In genomic region chr17:30832438-30832790, GRCh38 we compare ENCODE assay signal across 8 cellular contexts. TPM values are rescaled to one million over a fixed set of nuclear protein-coding genes. Genes with fewer than 3 reads are reported as not detected.
DNase-seq lines count a peak whose midpoint lies in the region; ATAC-seq and TF ChIP-seq lines count a peak whose summit lies in the region.

No MANE protein-coding gene starts in this region.

- H3K4me3 ChIP-seq in GM08714 (ENCODE audit: low read length) (peak overlapping the region; percentile 97), OCI-LY7 (ENCODE audit: low read depth, low read length, poor library complexity, severe bottlenecking) (peak overlapping the region; percentile 81), esophagus (ENCODE audit: low read depth in 1 of 2, low read length in 2 of 2) (peak overlapping the region; percentile 74 to 90)

- H3K9me3 Mint-ChIP-seq in progenitor cell of endocrine pancreas (ENCODE audit: low read depth) = no peaks in the 10 kb centered on the region

- ATAC-seq in GM21825 (IDR thresholded peaks at IDR 0.05; ENCODE audit: unreplicated experiment) = no peak
- no peak for ATAC-seq in sciatic nerve

- no peaks in the 10 kb centered on the region for H3K27me3 Mint-ChIP-seq in progenitor cell of endocrine pancreas

- H3K4me2 ChIP-seq in OCI-LY7 (ENCODE audit: low read length) = peak overlapping the region; percentile 88

- POLR2A ChIA-PET in OCI-LY7 (lab: Charles Lee) = no interaction called here

- no peak for DNase-seq in OCI-LY7 (ENCODE audit: low spot score)
- no peak for DNase-seq in progenitor cell of endocrine pancreas (ENCODE audit: low spot score, unreplicated experiment)
- no peak for DNase-seq in glomerular visceral epithelial cell (ENCODE audit: extremely low spot score)
- DNase-seq in medulla oblongata (ENCODE audit: extremely low spot score) = no peak
- no peak for DNase-seq in sciatic nerve (ENCODE audit: low spot score)

- peak overlapping the region; percentile 99; the same call in 1 of the 2 replicates for H2AFZ ChIP-seq in OCI-LY7 (ENCODE audit: low read length)

- peaks cover 21% of the 10 kb centered on the region for H3K4me1 ChIP-seq in OCI-LY7 (ENCODE audit: insufficient read depth, low read length, poor library complexity, severe bottlenecking)
- H3K4me1 ChIP-seq in esophagus (ENCODE audit: control insufficient read depth in 2 of 2, insufficient read depth in 2 of 2, low read length in 1 of 2) = no peaks in the 10 kb centered on the region

- H3K27ac ChIP-seq in OCI-LY7 (ENCODE audit: low read depth, low read length, poor library complexity, severe bottlenecking) (peak overlapping the region; percentile 60), esophagus (ENCODE audit: low read depth in 2 of 2, low read length in 1 of 2) (no peak overlapping the region)

- no peak for TF ChIP-seq CTCF in OCI-LY7 (conservative IDR thresholded peaks at IDR 0.05; ENCODE audit: low read length)
- TF ChIP-seq CTCF in progenitor cell of endocrine pancreas (IDR thresholded peaks at IDR 0.05; ENCODE audit: unreplicated experiment) = no peak

- H3K36me3 Mint-ChIP-seq in progenitor cell of endocrine pancreas (ENCODE audit: insufficient read depth) = peaks cover 8% of the 10 kb centered on the region

- no peaks in the 10 kb centered on the region for H3K27me3 ChIP-seq in esophagus (ENCODE audit: control insufficient read depth in 1 of 2, insufficient read depth in 2 of 2, low read length in 2 of 2)

- peaks cover 58% of the 10 kb centered on the region for H3K79me2 ChIP-seq in OCI-LY7 (ENCODE audit: insufficient read depth, low read depth, low read length)

- H3K27ac Mint-ChIP-seq in progenitor cell of endocrine pancreas = peak overlapping the region; percentile 98

- H3K9me2 ChIP-seq in OCI-LY7 (ENCODE audit: insufficient read depth, low read length) = no peaks in the 10 kb centered on the region

- intact Hi-C loops in OCI-LY7 (cut with micrococcal nuclease; ENCODE audit: unreplicated experiment) (loop anchor here (5.0 kb wide), 1 partner anchor 455 kb away; the partner anchor contains the start of gene CPD), sciatic nerve (cut with DNase I) (no loop called here)

- H3K4me1 Mint-ChIP-seq in progenitor cell of endocrine pancreas (ENCODE audit: low read depth) = peaks cover 14% of the 10 kb centered on the region

- CTCF ChIA-PET in OCI-LY7 (lab: Charles Lee; ENCODE audit: unreplicated experiment) = no interaction called here

- H3K36me3 ChIP-seq in OCI-LY7 (ENCODE audit: insufficient read depth, low read length) (peaks cover 36% of the 10 kb centered on the region), esophagus (ENCODE audit: control insufficient read depth in 2 of 2, insufficient read depth in 2 of 2, low read length in 1 of 2) (no peaks in the 10 kb centered on the region)

- WGBS in esophagus, 2 donors = 0 to 1% methylated on average over 11 of the region's 11 CpGs

- H3K9me3 ChIP-seq in OCI-LY7 (ENCODE audit: low read length) (peaks cover 5% of the 10 kb centered on the region; the same call in 1 of the 2 replicates), esophagus (ENCODE audit: control insufficient read depth in 2 of 2, insufficient read depth in 1 of 2, low read depth in 1 of 2, low read length in 1 of 2) (peaks cover 0 to 2% of the 10 kb centered on the region in 2 donors)

- H4K20me1 ChIP-seq in OCI-LY7 (ENCODE audit: insufficient read depth, low read length) = peaks cover 11% of the 10 kb centered on the region

- H3K4me3 Mint-ChIP-seq in progenitor cell of endocrine pancreas (ENCODE audit: low read depth) = peak overlapping the region; percentile 95

- TSS peak; percentile 56 for BruUV-seq in OCI-LY7 (replicated peaks; lab: Mats Ljungman, UMichigan)

RNA-seq across cellular contexts. Expression of gene ATAD5, which starts 0.6 kb away (rescaled TPM):
- 20.9 and 21.4 TPM in 2 replicates for total RNA-seq in OCI-LY7 (2014; rRNA removed; shearing (Covaris generic))
- 35.9 and 40.9 TPM in 2 replicates for total RNA-seq in OCI-LY7 (2022)
- polyA plus RNA-seq in esophagus = 1 to 10 TPM in 1 of 2 donors, under 1 TPM in 1; 0.99 to 1.1 TPM
- 13.4 and 14.0 TPM in 2 replicates for total RNA-seq in progenitor cell of endocrine pancreas
- 1.5 TPM for total RNA-seq in sciatic nerve

RNA-seq across cellular contexts. Expression of gene CRLF3, which starts 7.9 kb away (rescaled TPM):
- total RNA-seq in OCI-LY7 (2014; rRNA removed; shearing (Covaris generic)) = 26.4 and 29.4 TPM in 2 replicates
- 45.3 and 51.4 TPM in 2 replicates for total RNA-seq in OCI-LY7 (2022)
- 10 to 100 TPM in 1 of 2 donors, 1 to 10 TPM in 1; 9.3 to 10.9 TPM for polyA plus RNA-seq in esophagus
- 11.3 and 13.5 TPM in 2 replicates for total RNA-seq in progenitor cell of endocrine pancreas
- 15.5 TPM for total RNA-seq in sciatic nerve
